In genomic region chr7:92837214-92837749, GRCh38 we compare ENCODE assay signal across 8 cellular contexts. TPM values are rescaled to one million over a fixed set of nuclear protein-coding genes. Genes with fewer than 3 reads are reported as not detected.
DNase-seq lines count a peak whose midpoint lies in the region; ATAC-seq and TF ChIP-seq lines count a peak whose summit lies in the region.

No MANE protein-coding gene starts in this region.

- peak; percentile 49 for DNase-seq in ELR (ENCODE audit: low read depth)
- peak; percentile 36 for DNase-seq in MV-4-11 (lab: John Stamatoyannopoulos, UW)
- no peak for DNase-seq in brain microvascular endothelial cell
- DNase-seq in mucosa of descending colon, result no peak
- no peak for DNase-seq in medulla oblongata (ENCODE audit: extremely low spot score)

- no peaks in the 10 kb centered on the region for H3K9me3 ChIP-seq in mucosa of descending colon

- no peak for ATAC-seq in mucosa of descending colon
- no peak for ATAC-seq in GM18511 (IDR thresholded peaks at IDR 0.05; ENCODE audit: unreplicated experiment)
- ATAC-seq in HG03139 (IDR thresholded peaks at IDR 0.05; ENCODE audit: unreplicated experiment), result no peak
- ATAC-seq in GM18502 (IDR thresholded peaks at IDR 0.05; ENCODE audit: poor library complexity, unreplicated experiment), result no peak

- intact Hi-C loops in mucosa of descending colon (cut with DNase I, micrococcal nuclease), result loop anchor here (5.0 to 10.0 kb wide), 2 partner anchors 202 to 220 kb away; no protein-coding TSS in a partner anchor

- H3K4me1 ChIP-seq in mucosa of descending colon (ENCODE audit: low read depth), result peaks cover 2% of the 10 kb centered on the region

- no peaks in the 10 kb centered on the region for H3K27me3 ChIP-seq in brain microvascular endothelial cell (replicated peaks)

- TF ChIP-seq CTCF in brain microvascular endothelial cell (IDR thresholded peaks at IDR 0.05; ENCODE audit: low read depth, low read length, missing control alignments) (no peak), mucosa of descending colon (IDR thresholded peaks at IDR 0.05) (no peak)

- in situ Hi-C loops in brain microvascular endothelial cell (cut with HindIII; ENCODE audit: low pct_ligation_motif_present, low sequenced_read_pairs), result no loop called here

- H3K36me3 ChIP-seq in brain microvascular endothelial cell (replicated peaks) (peaks cover 11% of the 10 kb centered on the region), mucosa of descending colon (ENCODE audit: low read depth) (no peaks in the 10 kb centered on the region)

- H3K4me3 ChIP-seq in brain microvascular endothelial cell (ENCODE audit: low read depth, low read length), result peak overlapping the region; percentile 92
- peak overlapping the region; percentile 59 for H3K4me3 ChIP-seq in mucosa of descending colon

- peak overlapping the region; percentile 85 for H3K27ac ChIP-seq in brain microvascular endothelial cell

RNA-seq across cellular contexts. Expression of gene CDK6, which starts 0.9 kb away (rescaled TPM):
- total RNA-seq in mucosa of descending colon, result 10 to 100 TPM; 23.4 to 52.4 (median 33.1) TPM

Comparison
In these comparisons a context has a peak if more than half of its experiments do, and no peak if none do; other contexts are left out.
1. DNase-seq: peak in ELR (single experiment) and MV-4-11 (single experiment); none in brain microvascular endothelial cell (single experiment), mucosa of descending colon (0 of 3) and medulla oblongata (single experiment).